1 cellular context compared by ENCODE assay signal in the genomic region with DNA sequence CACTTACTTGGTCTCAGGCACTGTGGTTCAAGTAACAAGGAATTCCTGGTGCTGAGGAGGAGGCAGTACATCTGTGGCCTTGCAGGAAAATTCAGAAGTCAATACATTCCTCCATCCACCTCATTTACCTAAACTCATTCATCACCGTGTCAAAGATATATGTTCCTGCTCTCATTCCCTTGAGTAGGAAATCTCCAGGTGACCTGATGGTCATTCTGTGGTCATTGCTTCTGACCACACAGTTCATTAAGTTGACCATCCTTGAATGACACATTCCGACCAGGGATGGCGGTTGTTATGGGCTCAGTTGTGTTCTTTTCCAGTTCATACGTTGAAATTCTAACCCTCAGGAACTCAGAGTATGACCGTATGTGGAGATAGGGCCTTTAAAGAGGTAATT.
TF ChIP-seq lines count a peak whose summit lies in the region.

No MANE protein-coding gene starts in this region.

TF ChIP-seq in IMR-90, 13 proteins besides CTCF, POLR2A, EP300 and RAD21:
- TF ChIP-seq MAZ (IDR thresholded peaks at IDR 0.05; ENCODE audit: borderline replicate concordance, low read depth, low read length): no peak
- TF ChIP-seq MAFK (IDR thresholded peaks at IDR 0.05; ENCODE audit: low read depth, low read length): no peak
- no peak for TF ChIP-seq SMC3 (IDR thresholded peaks at IDR 0.05; ENCODE audit: low read depth, low read length)
- no peak for TF ChIP-seq NFE2L2 (IDR thresholded peaks at IDR 0.05; ENCODE audit: low read depth, low read length)
- no peak for TF ChIP-seq CHD1 (IDR thresholded peaks at IDR 0.05; ENCODE audit: low read depth, low read length)
- TF ChIP-seq CEBPB (IDR thresholded peaks at IDR 0.05; ENCODE audit: low read depth, low read length): no peak
